1 cellular context compared by ENCODE assay signal in the genomic region with DNA sequence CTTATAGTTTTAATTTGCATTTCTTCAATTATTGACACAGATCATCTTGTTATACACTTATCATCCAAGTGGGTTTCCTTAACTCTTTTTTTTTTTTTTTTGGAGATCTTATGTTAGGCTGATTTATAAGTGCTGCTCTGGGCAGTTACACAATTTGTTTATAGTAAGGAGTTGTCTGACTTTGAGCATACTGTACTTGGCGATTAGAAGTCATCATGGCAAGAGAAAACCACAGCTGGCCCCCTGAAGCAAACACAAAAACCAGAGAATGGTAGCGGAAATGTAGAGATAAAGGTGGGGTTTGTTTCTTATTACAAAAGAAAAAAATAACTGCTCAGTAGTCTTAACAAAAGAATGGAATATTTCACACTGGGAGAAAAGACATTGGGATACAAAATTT.
TF ChIP-seq lines count a peak whose summit lies in the region.

No MANE protein-coding gene starts in this region.

TF ChIP-seq in IMR-90, 13 proteins besides CTCF, POLR2A, EP300 and RAD21 (continued from another document):
- TF ChIP-seq RCOR1 (IDR thresholded peaks at IDR 0.05; ENCODE audit: insufficient replicate concordance, low read length) = no peak
- TF ChIP-seq SMC3 (IDR thresholded peaks at IDR 0.05; ENCODE audit: low read depth, low read length) = no peak
- no peak for TF ChIP-seq FOS (IDR thresholded peaks at IDR 0.05; ENCODE audit: low read depth, low read length)
